ENCODE assay signal across 1 cellular context in genomic region chr3:134486577-134487041, GRCh38.
A peak's percentile ranks its signal among the peaks of the same experiment; 100 is the strongest.
TF ChIP-seq lines count a peak whose summit lies in the region.

No MANE protein-coding gene starts in this region.

TF ChIP-seq in HepG2, 621 proteins besides CTCF, POLR2A, EP300 and RAD21 (continued from another document and continues in another):
- TF ChIP-seq ZNF781 (CRISPR knock-in tag; IDR thresholded peaks at IDR 0.05; ENCODE audit: borderline replicate concordance, not compliant biosample characterization) (peak; percentile 29), REXO4 (CRISPR knock-in tag; IDR thresholded peaks at IDR 0.05; ENCODE audit: borderline replicate concordance) (no peak), ESRRA (CRISPR knock-in tag; IDR thresholded peaks at IDR 0.05; ENCODE audit: low read depth) (no peak), ASH2L (IDR thresholded peaks at IDR 0.05; ENCODE audit: insufficient read length, low read depth, low read length) (no peak), FOXP4 (CRISPR knock-in tag; IDR thresholded peaks at IDR 0.05) (no peak), FOXK1 (CRISPR knock-in tag; IDR thresholded peaks at IDR 0.05; ENCODE audit: borderline replicate concordance, low read depth) (no peak), ZC3H4 (CRISPR knock-in tag; IDR thresholded peaks at IDR 0.05; ENCODE audit: borderline replicate concordance) (no peak), KMT2A (CRISPR knock-in tag; IDR thresholded peaks at IDR 0.05) (no peak), ZMYM3 (CRISPR knock-in tag; IDR thresholded peaks at IDR 0.05) (no peak), ZNF34 (CRISPR knock-in tag; IDR thresholded peaks at IDR 0.05; ENCODE audit: borderline replicate concordance) (no peak), ELF4 (CRISPR knock-in tag; IDR thresholded peaks at IDR 0.05; ENCODE audit: borderline replicate concordance) (0 out of 2 replicates have a peak, but pooled peaks have one; percentile 40), HMGXB4 (CRISPR knock-in tag; IDR thresholded peaks at IDR 0.05; ENCODE audit: borderline replicate concordance in 1 of 2, low read depth in 1 of 2) (peak in 1 of 2 experiments; percentile 25; a peak in 1 of 4 replicates), SRSF1 (optimal IDR thresholded peaks at IDR 0.05; ENCODE audit: low read depth, low read length) (no peak), ZNF260 (CRISPR knock-in tag; IDR thresholded peaks at IDR 0.05; ENCODE audit: borderline replicate concordance, low read depth) (no peak), AGO1 (IDR thresholded peaks at IDR 0.05; ENCODE audit: low read depth, low read length, poor library complexity, severe bottlenecking) (no peak), NFRKB (IDR thresholded peaks at IDR 0.05) (no peak), CAMTA2 (CRISPR knock-in tag; IDR thresholded peaks at IDR 0.05; ENCODE audit: borderline replicate concordance) (no peak), CERS6 (CRISPR knock-in tag; IDR thresholded peaks at IDR 0.05) (no peak), MED8 (CRISPR knock-in tag; IDR thresholded peaks at IDR 0.05; ENCODE audit: insufficient replicate concordance) (peak; percentile 11), ARNT2 (CRISPR knock-in tag; IDR thresholded peaks at IDR 0.05; ENCODE audit: low read depth) (no peak), ZNF558 (CRISPR knock-in tag; IDR thresholded peaks at IDR 0.05; ENCODE audit: borderline replicate concordance) (no peak), SAP130 (CRISPR knock-in tag; IDR thresholded peaks at IDR 0.05; ENCODE audit: low read depth) (no peak), AKNA (CRISPR knock-in tag; IDR thresholded peaks at IDR 0.05; ENCODE audit: borderline replicate concordance) (no peak), ZNF709 (CRISPR knock-in tag; IDR thresholded peaks at IDR 0.05) (no peak), KMT2B (CRISPR knock-in tag; IDR thresholded peaks at IDR 0.05) (no peak), ZSCAN20 (CRISPR knock-in tag; IDR thresholded peaks at IDR 0.05; ENCODE audit: borderline replicate concordance) (no peak), PHF21A (CRISPR knock-in tag; IDR thresholded peaks at IDR 0.05) (0 out of 2 replicates have a peak, but pooled peaks have one; percentile 6), CREB1 (IDR thresholded peaks at IDR 0.05) (peak; percentile 48; the same call in 1 of the 2 replicates), CREB1 (CRISPR knock-in tag; IDR thresholded peaks at IDR 0.05) (no peak), ZNF761 (CRISPR knock-in tag; conservative IDR thresholded peaks at IDR 0.05) (no peak; the same call in 1 of the 2 replicates), HNRNPUL1 (IDR thresholded peaks at IDR 0.05; ENCODE audit: low read depth, low read length) (no peak), TEAD3 (CRISPR knock-in tag; optimal IDR thresholded peaks at IDR 0.05; ENCODE audit: borderline replicate concordance) (no peak), CEBPG (CRISPR knock-in tag; IDR thresholded peaks at IDR 0.05) (no peak), RARG (CRISPR knock-in tag; IDR thresholded peaks at IDR 0.05; ENCODE audit: low read depth) (0 out of 2 replicates have a peak, but pooled peaks have one; percentile 2), ZNF496 (CRISPR knock-in tag; IDR thresholded peaks at IDR 0.05; ENCODE audit: insufficient replicate concordance) (no peak), ZMYM2 (CRISPR knock-in tag; IDR thresholded peaks at IDR 0.05) (no peak), RXRB (CRISPR knock-in tag; IDR thresholded peaks at IDR 0.05; ENCODE audit: borderline replicate concordance) (no peak), SKI (IDR thresholded peaks at IDR 0.05; ENCODE audit: partially characterized antibody) (no peak), STAG1 (CRISPR knock-in tag; IDR thresholded peaks at IDR 0.05) (no peak), SMC3 (IDR thresholded peaks at IDR 0.05; ENCODE audit: low read length) (no peak), NONO (IDR thresholded peaks at IDR 0.05) (no peak), NONO (CRISPR knock-in tag; conservative IDR thresholded peaks at IDR 0.05) (no peak), SNAI1 (CRISPR knock-in tag; IDR thresholded peaks at IDR 0.05; ENCODE audit: borderline replicate concordance) (no peak)
- TF ChIP-seq, protein P1, sequence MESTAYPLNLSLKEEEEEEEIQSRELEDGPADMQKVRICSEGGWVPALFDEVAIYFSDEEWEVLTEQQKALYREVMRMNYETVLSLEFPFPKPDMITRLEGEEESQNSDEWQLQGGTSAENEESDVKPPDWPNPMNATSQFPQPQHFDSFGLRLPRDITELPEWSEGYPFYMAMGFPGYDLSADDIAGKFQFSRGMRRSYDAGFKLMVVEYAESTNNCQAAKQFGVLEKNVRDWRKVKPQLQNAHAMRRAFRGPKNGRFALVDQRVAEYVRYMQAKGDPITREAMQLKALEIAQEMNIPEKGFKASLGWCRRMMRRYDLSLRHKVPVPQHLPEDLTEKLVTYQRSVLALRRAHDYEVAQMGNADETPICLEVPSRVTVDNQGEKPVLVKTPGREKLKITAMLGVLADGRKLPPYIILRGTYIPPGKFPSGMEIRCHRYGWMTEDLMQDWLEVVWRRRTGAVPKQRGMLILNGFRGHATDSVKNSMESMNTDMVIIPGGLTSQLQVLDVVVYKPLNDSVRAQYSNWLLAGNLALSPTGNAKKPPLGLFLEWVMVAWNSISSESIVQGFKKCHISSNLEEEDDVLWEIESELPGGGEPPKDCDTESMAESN (CRISPR knock-in tag; conservative IDR thresholded peaks at IDR 0.05), result no peak
- TF ChIP-seq, protein P2, sequence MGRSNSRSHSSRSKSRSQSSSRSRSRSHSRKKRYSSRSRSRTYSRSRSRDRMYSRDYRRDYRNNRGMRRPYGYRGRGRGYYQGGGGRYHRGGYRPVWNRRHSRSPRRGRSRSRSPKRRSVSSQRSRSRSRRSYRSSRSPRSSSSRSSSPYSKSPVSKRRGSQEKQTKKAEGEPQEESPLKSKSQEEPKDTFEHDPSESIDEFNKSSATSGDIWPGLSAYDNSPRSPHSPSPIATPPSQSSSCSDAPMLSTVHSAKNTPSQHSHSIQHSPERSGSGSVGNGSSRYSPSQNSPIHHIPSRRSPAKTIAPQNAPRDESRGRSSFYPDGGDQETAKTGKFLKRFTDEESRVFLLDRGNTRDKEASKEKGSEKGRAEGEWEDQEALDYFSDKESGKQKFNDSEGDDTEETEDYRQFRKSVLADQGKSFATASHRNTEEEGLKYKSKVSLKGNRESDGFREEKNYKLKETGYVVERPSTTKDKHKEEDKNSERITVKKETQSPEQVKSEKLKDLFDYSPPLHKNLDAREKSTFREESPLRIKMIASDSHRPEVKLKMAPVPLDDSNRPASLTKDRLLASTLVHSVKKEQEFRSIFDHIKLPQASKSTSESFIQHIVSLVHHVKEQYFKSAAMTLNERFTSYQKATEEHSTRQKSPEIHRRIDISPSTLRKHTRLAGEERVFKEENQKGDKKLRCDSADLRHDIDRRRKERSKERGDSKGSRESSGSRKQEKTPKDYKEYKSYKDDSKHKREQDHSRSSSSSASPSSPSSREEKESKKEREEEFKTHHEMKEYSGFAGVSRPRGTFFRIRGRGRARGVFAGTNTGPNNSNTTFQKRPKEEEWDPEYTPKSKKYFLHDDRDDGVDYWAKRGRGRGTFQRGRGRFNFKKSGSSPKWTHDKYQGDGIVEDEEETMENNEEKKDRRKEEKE (IDR thresholded peaks at IDR 0.05), result no peak
- TF ChIP-seq, protein P3, sequence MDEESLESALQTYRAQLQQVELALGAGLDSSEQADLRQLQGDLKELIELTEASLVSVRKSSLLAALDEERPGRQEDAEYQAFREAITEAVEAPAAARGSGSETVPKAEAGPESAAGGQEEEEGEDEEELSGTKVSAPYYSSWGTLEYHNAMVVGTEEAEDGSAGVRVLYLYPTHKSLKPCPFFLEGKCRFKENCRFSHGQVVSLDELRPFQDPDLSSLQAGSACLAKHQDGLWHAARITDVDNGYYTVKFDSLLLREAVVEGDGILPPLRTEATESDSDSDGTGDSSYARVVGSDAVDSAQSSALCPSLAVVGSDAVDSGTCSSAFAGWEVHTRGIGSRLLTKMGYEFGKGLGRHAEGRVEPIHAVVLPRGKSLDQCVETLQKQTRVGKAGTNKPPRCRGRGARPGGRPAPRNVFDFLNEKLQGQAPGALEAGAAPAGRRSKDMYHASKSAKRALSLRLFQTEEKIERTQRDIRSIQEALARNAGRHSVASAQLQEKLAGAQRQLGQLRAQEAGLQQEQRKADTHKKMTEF (CRISPR knock-in tag; IDR thresholded peaks at IDR 0.05), result no peak
- TF ChIP-seq, protein P4, sequence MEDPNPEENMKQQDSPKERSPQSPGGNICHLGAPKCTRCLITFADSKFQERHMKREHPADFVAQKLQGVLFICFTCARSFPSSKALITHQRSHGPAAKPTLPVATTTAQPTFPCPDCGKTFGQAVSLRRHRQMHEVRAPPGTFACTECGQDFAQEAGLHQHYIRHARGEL (CRISPR knock-in tag; IDR thresholded peaks at IDR 0.05), result no peak
- TF ChIP-seq, protein P5, sequence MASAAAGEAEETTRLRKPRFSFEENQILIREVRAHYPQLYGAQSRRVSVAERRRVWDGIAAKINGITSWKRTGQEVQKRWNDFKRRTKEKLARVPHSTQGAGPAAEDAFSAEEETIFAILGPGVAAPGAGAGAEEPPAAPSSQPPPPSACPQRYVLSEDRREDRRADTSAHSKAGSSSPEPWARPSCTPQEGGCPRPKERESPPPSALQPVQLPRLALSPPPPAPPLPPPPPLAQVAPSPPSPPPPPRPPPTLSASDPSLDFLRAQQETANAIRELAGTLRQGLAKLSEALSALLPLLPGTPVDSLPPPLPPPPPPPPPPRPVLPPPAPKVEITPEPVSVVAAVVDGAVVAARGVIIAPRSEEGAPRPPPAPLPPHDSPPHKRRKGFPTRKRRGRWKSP (CRISPR knock-in tag; IDR thresholded peaks at IDR 0.05), result no peak
- TF ChIP-seq, protein P6, sequence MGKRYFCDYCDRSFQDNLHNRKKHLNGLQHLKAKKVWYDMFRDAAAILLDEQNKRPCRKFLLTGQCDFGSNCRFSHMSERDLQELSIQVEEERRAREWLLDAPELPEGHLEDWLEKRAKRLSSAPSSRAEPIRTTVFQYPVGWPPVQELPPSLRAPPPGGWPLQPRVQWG (CRISPR knock-in tag; IDR thresholded peaks at IDR 0.05; ENCODE audit: borderline replicate concordance, low read depth), result no peak
